In genomic region chr9:94912700-94913249, GRCh38 we compare ENCODE assay signal across 11 cellular contexts.
DNase-seq lines count a peak whose midpoint lies in the region; ATAC-seq and TF ChIP-seq lines count a peak whose summit lies in the region.
"Had no signal": no experiment of that assay in that cellular context is flagged by ENCODE, and none has a peak within 500 bp of the region (broad histone marks: within the 10 kb centered on the region; RNA-seq: fewer than 3 reads in every experiment).

No MANE protein-coding gene starts in this region.

- H3K27ac Mint-ChIP-seq in brain: peak overlapping the region in 3 of 5 experiments; percentile 43 to 74 (median 59)
- no peak overlapping the region for H3K27ac Mint-ChIP-seq in immature natural killer cell

- H3K4me3 Mint-ChIP-seq in brain: no peak overlapping the region
- H3K4me3 Mint-ChIP-seq in immature natural killer cell: no peak overlapping the region
- H3K4me3 Mint-ChIP-seq: neural crest cell had no signal

- H3K9me3 Mint-ChIP-seq in brain: no peaks in the 10 kb centered on the region
- H3K9me3 Mint-ChIP-seq in immature natural killer cell: peaks cover 0 to 2% (median 0%) of the 10 kb centered on the region in 6 donors
- H3K9me3 Mint-ChIP-seq: neural crest cell had no signal

- H3K36me3 Mint-ChIP-seq in brain (no peaks in the 10 kb centered on the region), immature natural killer cell (peaks cover 0 to 5% (median 0%) of the 10 kb centered on the region in 3 donors)

- DNase-seq in 8988T (peak; percentile 43), HS-5 (ENCODE audit: low read depth) (peak; percentile 94), kidney glomerular epithelial cell (lab: John Stamatoyannopoulos, UW) (peak; percentile 94), immature natural killer cell (no peak), mucosa of gallbladder (ENCODE audit: low spot score) (no peak)
- DNase-seq: activated effector memory CD4-positive, alpha-beta T cell treated with anti-CD3 and anti-CD28 coated beads, Interleukin-2, amount 50 U/mL, for 16 hours; T-helper 1 cell had no signal

- no peak for TF ChIP-seq CTCF in brain (conservative IDR thresholded peaks at IDR 0.05)

- ATAC-seq in GM18868 (IDR thresholded peaks at IDR 0.05; ENCODE audit: unreplicated experiment) (no peak), HG03442 (IDR thresholded peaks at IDR 0.05; ENCODE audit: unreplicated experiment) (no peak)

- H3K27me3 Mint-ChIP-seq in brain (peaks cover 4% of the 10 kb centered on the region), immature natural killer cell (ENCODE audit: low read depth in 3 of 3) (peaks cover 0 to 4% (median 2%) of the 10 kb centered on the region in 3 donors)

- H3K4me1 Mint-ChIP-seq in brain: peaks cover 86% of the 10 kb centered on the region
- H3K4me1 Mint-ChIP-seq in immature natural killer cell: peaks cover under 1 to 5% of the 10 kb centered on the region in 2 donors

Comparison
In these comparisons a context has a peak if more than half of its experiments do, and no peak if none do; other contexts are left out.
1. DNase-seq: peak in 8988T (single experiment), HS-5 (single experiment) and kidney glomerular epithelial cell (single experiment); none in immature natural killer cell (0 of 3) and mucosa of gallbladder (single experiment).
2. H3K27ac Mint-ChIP-seq: peak in brain (3 of 5); none in immature natural killer cell (0 of 6).